In genomic region chr3:139476348-139476747, GRCh38 we compare ENCODE assay signal across 25 cellular contexts. TPM values are rescaled to one million over a fixed set of nuclear protein-coding genes. Genes with fewer than 3 reads are reported as not detected.
DNase-seq lines count a peak whose midpoint lies in the region; ATAC-seq and TF ChIP-seq lines count a peak whose summit lies in the region.
"Had no signal": no experiment of that assay in that cellular context is flagged by ENCODE, and none has a peak within 500 bp of the region (broad histone marks: within the 10 kb centered on the region; RNA-seq: fewer than 3 reads in every experiment).

RBP2 (minus strand) TSS chr3:139476516; CDS start chr3:139476459, 57 bp downstream.

- H3K27ac Mint-ChIP-seq in nephron = peak within 1 kb of the TSS; percentile 45 to 67 (median 55)
- H3K27ac Mint-ChIP-seq: CD4-positive, alpha-beta memory T cell had no signal

- WGBS in hepatocyte (ENCODE audit: low lambda C conversion rate, missing lambda C conversion rate) = 65% methylated on average over 4 of the region's 4 CpGs
- WGBS in psoas muscle, 3 donors = 95 to 99% (median 96%) methylated on average over 4 of the region's 4 CpGs

- peaks cover 8% of the 10 kb centered on the region for H3K9me3 Mint-ChIP-seq in nephron
- H3K9me3 Mint-ChIP-seq: CD4-positive, alpha-beta memory T cell had no signal

- no peak within 1 kb of the TSS for H3K9ac ChIP-seq in Karpas-422 (ENCODE audit: low read length)
- H3K9ac ChIP-seq: SK-N-SH had no signal

- no peak for ATAC-seq in psoas muscle
- ATAC-seq: A549, HCT116, K562 had no signal

- DNase-seq in Peyer's patch = peak in 1 of 3 donors; percentile 70
- peak; percentile 34 for DNase-seq in hepatocyte (ENCODE audit: low spot score)
- no peak for DNase-seq in uterus
- DNase-seq in Karpas-422 = no peak
- no peak for DNase-seq in GM10266 (ENCODE audit: extremely low spot score)
- DNase-seq in psoas muscle = no peak
- DNase-seq: C1 segment of cervical spinal cord; CD4-positive, alpha-beta memory T cell; COR-L47; DMS 273 treated with DMSO at 0.1 percent for 48 hours; DMS79; EL; GDM1; MG63; NCI-H2029; NCI-H446; NCI-H524 treated with DMSO at 0.1 percent for 48 hours; NCI-H774; SK-N-SH had no signal

- TF ChIP-seq POLR2A in Peyer's patch (IDR thresholded peaks at IDR 0.05) (peak; percentile 86 to 95), uterus (IDR thresholded peaks at IDR 0.05) (no peak)

- H3K4me2 ChIP-seq in hepatocyte (peak within 1 kb of the TSS; percentile 54), Karpas-422 (ENCODE audit: low read depth, low read length, poor library complexity, severe bottlenecking) (no peak within 1 kb of the TSS)
- H3K4me2 ChIP-seq: A549, SK-N-SH had no signal

- no peaks in the 10 kb centered on the region for H3K9me2 ChIP-seq in hepatocyte (replicated peaks; ENCODE audit: insufficient read depth)
- H3K9me2 ChIP-seq in Karpas-422 (replicated peaks; ENCODE audit: insufficient read depth, low read length) = no peaks in the 10 kb centered on the region
- H3K9me2 ChIP-seq: SK-N-SH had no signal

- H3K9me3 ChIP-seq in Peyer's patch = no peaks in the 10 kb centered on the region
- no peaks in the 10 kb centered on the region for H3K9me3 ChIP-seq in hepatocyte (ENCODE audit: low read depth)
- no peaks in the 10 kb centered on the region for H3K9me3 ChIP-seq in uterus
- H3K9me3 ChIP-seq in Karpas-422 (ENCODE audit: low read length) = no peaks in the 10 kb centered on the region
- no peaks in the 10 kb centered on the region for H3K9me3 ChIP-seq in psoas muscle
- H3K9me3 ChIP-seq: A549, MG63, SK-N-SH had no signal

- H3K36me3 Mint-ChIP-seq in nephron (ENCODE audit: low read depth) = peaks cover 8% of the 10 kb centered on the region
- H3K36me3 Mint-ChIP-seq: CD4-positive, alpha-beta memory T cell had no signal

- H3K4me3 ChIP-seq in Peyer's patch (peak within 1 kb of the TSS in 3 of 4 donors; percentile 10 to 46 (median 35)), hepatocyte (no peak within 1 kb of the TSS), uterus (no peak within 1 kb of the TSS), Karpas-422 (ENCODE audit: low read length) (no peak within 1 kb of the TSS), psoas muscle (no peak within 1 kb of the TSS)
- H3K4me3 ChIP-seq: A549, K562, MG63 had no signal

- intact Hi-C loops in uterus (cut with DNase I; ENCODE audit: low total_unique reads) = no loop called here
- intact Hi-C loops in psoas muscle (cut with DNase I) = no loop called here

- H3K36me3 ChIP-seq in Peyer's patch (no peaks in the 10 kb centered on the region), hepatocyte (replicated peaks; ENCODE audit: insufficient read depth, low read depth) (no peaks in the 10 kb centered on the region), uterus (no peaks in the 10 kb centered on the region), Karpas-422 (ENCODE audit: insufficient read depth, low read length) (no peaks in the 10 kb centered on the region), psoas muscle (ENCODE audit: insufficient read depth in 1 of 2, low read depth in 1 of 2) (no peaks in the 10 kb centered on the region)
- H3K36me3 ChIP-seq: MG63 had no signal

- H3K79me2 ChIP-seq in hepatocyte (no peaks in the 10 kb centered on the region), Karpas-422 (ENCODE audit: low read length) (no peaks in the 10 kb centered on the region)

- H3K4me1 ChIP-seq in Peyer's patch (peaks cover 0 to 19% (median 0%) of the 10 kb centered on the region in 4 donors), hepatocyte (ENCODE audit: insufficient read depth) (peaks cover 17% of the 10 kb centered on the region), uterus (peaks cover 9 to 10% of the 10 kb centered on the region in 2 donors), Karpas-422 (ENCODE audit: low read length) (no peaks in the 10 kb centered on the region), psoas muscle (no peaks in the 10 kb centered on the region)
- H3K4me1 ChIP-seq: A549 had no signal

- H2AFZ ChIP-seq in hepatocyte (no peak within 1 kb of the TSS), Karpas-422 (ENCODE audit: low read length) (no peak within 1 kb of the TSS)

- H3K27ac ChIP-seq in Peyer's patch (peak within 1 kb of the TSS in 3 of 4 donors; percentile 44 to 79 (median 62)), hepatocyte (peak within 1 kb of the TSS; percentile 83), uterus (peak within 1 kb of the TSS; percentile 50 to 70), Karpas-422 (ENCODE audit: low read length) (no peak within 1 kb of the TSS), psoas muscle (no peak within 1 kb of the TSS)
- H3K27ac ChIP-seq: A549 had no signal

- TF ChIP-seq CTCF in Peyer's patch (IDR thresholded peaks at IDR 0.05) (no peak), hepatocyte (IDR thresholded peaks at IDR 0.05; ENCODE audit: poor library complexity) (no peak), nephron (IDR thresholded peaks at IDR 0.05; ENCODE audit: unreplicated experiment in 3 of 3) (no peak), uterus (IDR thresholded peaks at IDR 0.05) (no peak), GM10266 (IDR thresholded peaks at IDR 0.05; ENCODE audit: control insufficient read depth, insufficient read depth, low read depth, missing control alignments) (no peak), psoas muscle (IDR thresholded peaks at IDR 0.05) (no peak)

- peaks cover 9% of the 10 kb centered on the region for H3K4me1 Mint-ChIP-seq in nephron
- H3K4me1 Mint-ChIP-seq: CD4-positive, alpha-beta memory T cell had no signal

- no peaks in the 10 kb centered on the region for H3K27me3 ChIP-seq in Peyer's patch
- no peaks in the 10 kb centered on the region for H3K27me3 ChIP-seq in hepatocyte
- H3K27me3 ChIP-seq in uterus = no peaks in the 10 kb centered on the region
- H3K27me3 ChIP-seq in Karpas-422 (ENCODE audit: low read length) = no peaks in the 10 kb centered on the region
- no peaks in the 10 kb centered on the region for H3K27me3 ChIP-seq in psoas muscle (ENCODE audit: insufficient read depth in 3 of 3, low read length in 2 of 3)
- H3K27me3 ChIP-seq: MG63 had no signal

- H3K4me3 Mint-ChIP-seq in nephron = no peak within 1 kb of the TSS
- H3K4me3 Mint-ChIP-seq: CD4-positive, alpha-beta memory T cell had no signal

- H4K20me1 ChIP-seq in hepatocyte (ENCODE audit: insufficient read depth, poor library complexity, severe bottlenecking) = no peaks in the 10 kb centered on the region
- no peaks in the 10 kb centered on the region for H4K20me1 ChIP-seq in Karpas-422 (ENCODE audit: insufficient read depth, low read depth, low read length)

- H3K27me3 Mint-ChIP-seq in nephron (ENCODE audit: low read depth) = no peaks in the 10 kb centered on the region

RNA-seq across cellular contexts. Expression of gene RBP2, which starts in this region (rescaled TPM):
- total RNA-seq in Peyer's patch = 1,000 to 10,000 TPM in 2 of 4 donors, 100 to 1,000 TPM in 2; 315 to 3,455 (median 1,233) TPM
- 285 and 295 TPM in 2 replicates for total RNA-seq in hepatocyte
- polyA plus RNA-seq in hepatocyte = 80.9 and 123 TPM in 2 replicates
- total RNA-seq in uterus = not detected
- total RNA-seq in Karpas-422 (2014; rRNA removed; shearing (Covaris generic); ENCODE audit: low replicate concordance) = not detected in 2 replicates
- total RNA-seq in psoas muscle = not detected
- 1 to 10 TPM in 1 of 3 donors, under 1 TPM in 1, not detected in 1; 0.59 to 2.7 TPM for polyA plus RNA-seq in psoas muscle
- total RNA-seq: CD4-positive, alpha-beta memory T cell; H4; HT1080; K562 had no signal
- polyA plus RNA-seq: A549; CD4-positive, alpha-beta memory T cell; K562; SK-N-SH had no signal

Comparison
In these comparisons a context has a peak if more than half of its experiments do, and no peak if none do; other contexts are left out.
1. RNA of gene RBP2 (total RNA-seq): 315 to 3,455 TPM in Peyer's patch and 285 to 295 TPM in hepatocyte; not detected in uterus, not detected in Karpas-422 and not detected in psoas muscle; every median in the first group is over 100 times any median in the second.
2. RNA of gene RBP2 (polyA plus RNA-seq): 80.9 to 123 TPM in hepatocyte; 0.59 to 2.7 TPM in psoas muscle; every median in the first group is over 10 times any median in the second.
3. H3K27ac ChIP-seq: peak in Peyer's patch (3 of 4), hepatocyte (single experiment) and uterus (2 of 2); none in Karpas-422 (single experiment) and psoas muscle (single experiment).
4. H3K4me3 ChIP-seq: peak in Peyer's patch (3 of 4); none in hepatocyte (single experiment), uterus (0 of 2), Karpas-422 (single experiment) and psoas muscle (single experiment).
5. POLR2A ChIP-seq: peak in Peyer's patch (2 of 2); none in uterus (0 of 2).